Comparison of ENCODE assay signal across 1 cellular context in genomic region chr10:29805134-29805691, GRCh38.
TF ChIP-seq lines count a peak whose summit lies in the region.

No MANE protein-coding gene starts in this region.

TF ChIP-seq in GM23338, 12 proteins besides CTCF, POLR2A, EP300 and RAD21 (continued from another document):
- no peak for TF ChIP-seq ZNF331 (CRISPR knock-in tag; IDR thresholded peaks at IDR 0.05; ENCODE audit: low read depth)
- no peak for TF ChIP-seq NANOG (IDR thresholded peaks at IDR 0.05; ENCODE audit: borderline replicate concordance)
- no peak for TF ChIP-seq ETS1 (IDR thresholded peaks at IDR 0.05)
- TF ChIP-seq CREB1 (CRISPR knock-in tag; IDR thresholded peaks at IDR 0.05; ENCODE audit: low read depth), result no peak
- TF ChIP-seq JUNB (IDR thresholded peaks at IDR 0.05; ENCODE audit: unreplicated experiment), result no peak
- TF ChIP-seq ZNF462 (CRISPR knock-in tag; IDR thresholded peaks at IDR 0.05), result no peak
- no peak for TF ChIP-seq POLR2AphosphoS5 (IDR thresholded peaks at IDR 0.05; ENCODE audit: low read depth)
